In genomic region chr6:72530152-72530551, GRCh38 we compare ENCODE assay signal across 25 cellular contexts.
"Had no signal": no experiment of that assay in that cellular context is flagged by ENCODE, and none has a peak within 500 bp of the region (broad histone marks: within the 10 kb centered on the region; RNA-seq: fewer than 3 reads in every experiment).

No MANE protein-coding gene starts in this region.

- H3K4me1 ChIP-seq: esophagus muscularis mucosa, left ventricle myocardium inferior, psoas muscle, spleen, testis, tibial nerve, upper lobe of right lung, vagina had no signal

- H3K4me2 ChIP-seq: hepatocyte had no signal

- H3K27me3 ChIP-seq: esophagus muscularis mucosa, hepatocyte, testis, tibial nerve, upper lobe of right lung, vagina had no signal

- DNase-seq: effector memory CD8-positive, alpha-beta T cell; foreskin melanocyte; head of caudate nucleus; kidney; left cardiac atrium; left ventricle myocardium inferior; mesendoderm; naive thymus-derived CD4-positive, alpha-beta T cell; psoas muscle; retina; spleen; stimulated activated CD4-positive, alpha-beta T cell treated with anti-CD3 and anti-CD28 coated beads, Interleukin-2, amount 100 ng/mL, for 24 hours; stimulated activated CD4-positive, alpha-beta T cell treated with anti-CD3 and anti-CD28 coated beads, Interleukin-4, amount 100 ng/mL, for 4 hours; stimulated activated naive B cell treated with anti-CD40 and anti-IgM and Interleukin-4, amounts not matched to agents 10 μg/mL and 1 μg/mL and 100 μg/mL, for 72 hours; stimulated activated naive CD8-positive, alpha-beta T cell treated with anti-CD3 and anti-CD28 coated beads, Interleukin-15, amount 100 ng/mL, for 72 hours; testis; upper lobe of right lung had no signal

- H2AFZ ChIP-seq: hepatocyte had no signal

- ATAC-seq: effector memory CD8-positive, alpha-beta T cell; left cardiac atrium; naive thymus-derived CD4-positive, alpha-beta T cell; psoas muscle; sciatic nerve; stimulated activated naive B cell treated with anti-CD40 and anti-IgM and Interleukin-4, amounts not matched to agents 10 μg/mL and 1 μg/mL and 100 μg/mL, for 72 hours; stimulated activated naive CD8-positive, alpha-beta T cell treated with anti-CD3 and anti-CD28 coated beads, Interleukin-15, amount 100 ng/mL, for 72 hours; upper lobe of right lung had no signal

- H3K79me2 ChIP-seq: hepatocyte had no signal

- H3K9me3 ChIP-seq: esophagus muscularis mucosa, left ventricle myocardium inferior, neutrophil, psoas muscle, spleen, testis, tibial nerve, upper lobe of right lung, vagina had no signal

- FAIRE-seq: kidney had no signal

- H3K27ac ChIP-seq: epithelial cell of prostate, esophagus muscularis mucosa, hepatocyte, left ventricle myocardium inferior, neutrophil, psoas muscle, spleen, testis, tibial nerve, upper lobe of right lung, vagina had no signal

- H3K4me3 ChIP-seq: esophagus muscularis mucosa, hepatocyte, left ventricle myocardium inferior, lung, psoas muscle, spleen, testis, tibial nerve, upper lobe of right lung, vagina had no signal

- H3K36me3 ChIP-seq: esophagus muscularis mucosa, left ventricle myocardium inferior, neutrophil, spleen, tibial nerve, upper lobe of right lung, vagina had no signal
